23 cellular contexts compared by ENCODE assay signal in genomic region chrY:7110086-7110485, GRCh38.
"Had no signal": no experiment of that assay in that cellular context is flagged by ENCODE, and none has a peak within 500 bp of the region (broad histone marks: within the 10 kb centered on the region; RNA-seq: fewer than 3 reads in every experiment).

No MANE protein-coding gene starts in this region.

- H3K9me3 ChIP-seq: breast epithelium, SJSA1 had no signal

- H3K4me3 Mint-ChIP-seq: activated B cell treated with CpG ODN at 0.5 μM for 24 hours; activated naive CD8-positive, alpha-beta T cell; activated T-cell treated with anti-CD3 and anti-CD28 coated beads, Interleukin-2, amount 50 U/mL, for 72 hours had no signal

- H3K4me1 ChIP-seq: breast epithelium, SJSA1 had no signal

- ATAC-seq: K562 had no signal

- H3K4me3 ChIP-seq: breast epithelium, K562, SJSA1 had no signal

- H3K27me3 Mint-ChIP-seq: activated B cell treated with CpG ODN at 0.5 μM for 24 hours; activated naive CD8-positive, alpha-beta T cell had no signal

- DNase-seq: activated B cell treated with CpG ODN at 0.5 μM for 24 hours; activated CD4-positive, alpha-beta T cell treated with anti-CD3 and anti-CD28 coated beads for 1 hour; activated CD4-positive, alpha-beta T cell treated with anti-CD3 and anti-CD28 coated beads, Interleukin-2, amount 50 U/mL, for 1 hour; activated CD8-positive, alpha-beta memory T cell treated with anti-CD3 and anti-CD28 coated beads for 24 hours; activated effector memory CD4-positive, alpha-beta T cell treated with anti-CD3 and anti-CD28 coated beads, Interleukin-2, amount 50 U/mL, for 16 hours; activated T-cell treated with anti-CD3 and anti-CD28 coated beads, Interleukin-2, amount 50 U/mL, for 72 hours; aorta; central memory CD4-positive, alpha-beta T cell; Karpas-422; MM.1S; NCI-H1105; NCI-H1436; NCI-H1694 treated with DMSO at 0.1 percent for 48 hours; NCI-H2029 treated with DMSO at 0.1 percent for 48 hours; NCI-H524; SHP77; T1000 had no signal

- H3K9me3 Mint-ChIP-seq: activated B cell treated with CpG ODN at 0.5 μM for 24 hours; activated T-cell treated with anti-CD3 and anti-CD28 coated beads, Interleukin-2, amount 50 U/mL, for 72 hours had no signal

- H3K27ac Mint-ChIP-seq: activated B cell treated with CpG ODN at 0.5 μM for 24 hours; activated naive CD8-positive, alpha-beta T cell; activated T-cell treated with anti-CD3 and anti-CD28 coated beads, Interleukin-2, amount 50 U/mL, for 72 hours had no signal

- H3K36me3 Mint-ChIP-seq: activated naive CD8-positive, alpha-beta T cell had no signal

- FAIRE-seq: K562, RCC 7860, TTC549 had no signal

- H3K36me3 ChIP-seq: breast epithelium, SJSA1 had no signal

- H3K27me3 ChIP-seq: breast epithelium, SJSA1 had no signal

- H3K27ac ChIP-seq: breast epithelium, SJSA1 had no signal

- H3K4me1 Mint-ChIP-seq: activated B cell treated with CpG ODN at 0.5 μM for 24 hours had no signal
